ENCODE assay signal across 8 cellular contexts in the genomic region with DNA sequence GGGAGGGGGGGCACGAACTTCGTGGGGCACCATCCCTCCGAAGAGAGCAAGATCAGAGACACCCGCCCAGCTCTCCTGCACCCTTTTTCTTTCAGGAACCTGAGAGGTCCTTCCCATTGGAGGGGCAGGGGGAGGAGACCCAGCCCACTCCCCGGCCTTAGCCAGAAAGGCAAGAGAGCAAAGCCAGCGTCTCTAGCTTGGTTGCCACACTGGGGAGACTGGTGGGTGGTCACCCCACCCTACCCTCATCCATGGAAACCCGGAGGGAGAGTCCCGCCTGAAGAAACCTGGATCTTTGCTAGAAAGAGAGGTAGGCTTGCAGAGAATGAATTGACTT. TPM values are rescaled to one million over a fixed set of nuclear protein-coding genes. Genes with fewer than 3 reads are reported as not detected.
A peak's percentile ranks its signal among the peaks of the same experiment; 100 is the strongest.
DNase-seq lines count a peak whose midpoint lies in the region; ATAC-seq and TF ChIP-seq lines count a peak whose summit lies in the region.

No MANE protein-coding gene starts in this region.

- WGBS in thyroid gland, 2 donors = 0% methylated on average over 8 of the region's 8 CpGs

- no peaks in the 10 kb centered on the region for H3K27me3 ChIP-seq in thyroid gland

- TF ChIP-seq CTCF in astrocyte of the cerebellum (IDR thresholded peaks at IDR 0.05; ENCODE audit: low read depth, low read length, missing control alignments) (no peak), thyroid gland (IDR thresholded peaks at IDR 0.05) (no peak)

- in situ Hi-C loops in astrocyte of the cerebellum (cut with HindIII; ENCODE audit: low sequenced_read_pairs) = no loop called here

- peak overlapping the region; percentile 68 for H3K4me3 ChIP-seq in astrocyte of the cerebellum (ENCODE audit: low read depth, low read length)
- peak overlapping the region; percentile 32 to 65 (median 54) for H3K4me3 ChIP-seq in thyroid gland (replicated peaks in 1 of 3)

- peak overlapping the region; percentile 64 to 87 (median 82) for H3K27ac ChIP-seq in thyroid gland

- H3K4me1 ChIP-seq in thyroid gland = peaks cover 30 to 39% of the 10 kb centered on the region in 2 donors

- H3K9me3 ChIP-seq in thyroid gland = no peaks in the 10 kb centered on the region

- TF ChIP-seq POLR2A in thyroid gland (IDR thresholded peaks at IDR 0.05) = no peak

- H3K36me3 ChIP-seq in thyroid gland = no peaks in the 10 kb centered on the region

- ATAC-seq in Right ventricle myocardium inferior = peak; percentile 16
- peak; percentile 50 for ATAC-seq in left lobe of liver
- ATAC-seq in HG02610 (IDR thresholded peaks at IDR 0.05; ENCODE audit: unreplicated experiment) = no peak

- DNase-seq in Right ventricle myocardium inferior (ENCODE audit: missing footprints) (peak; percentile 69), cardiac septum (ENCODE audit: low spot score) (no peak), astrocyte of the cerebellum (ENCODE audit: low read depth) (no peak), left lobe of liver (ENCODE audit: low spot score) (no peak), thyroid gland (no peak), ecto neural progenitor cell (ENCODE audit: low spot score) (no peak), NCI-H1694 (lab: John Stamatoyannopoulos, UW) (no peak)

- intact Hi-C loops in Right ventricle myocardium inferior (cut with DNase I) = loop anchor here (10.0 kb wide), 2 partner anchors 168 to 352 kb away; partner anchors contain the start of genes ZBED6 and ZC3H11A
- intact Hi-C loops in cardiac septum (cut with DNase I) = loop anchor here (1.0 to 5.0 kb wide), 4 partner anchors 46 to 170 kb away; partner anchors contain the start of genes ZBED6 and ZC3H11A
- intact Hi-C loops in thyroid gland (cut with DNase I) = loop anchor here (5.0 to 10.0 kb wide), 2 partner anchors 65 to 122 kb away; no protein-coding TSS in a partner anchor

RNA-seq across cellular contexts. Expression of gene ATP2B4, which starts 0.2 kb away (rescaled TPM):
- 87.1 TPM for total RNA-seq in Right ventricle myocardium inferior
- 227 TPM for total RNA-seq in cardiac septum
- total RNA-seq in left lobe of liver = 9.9 TPM
- total RNA-seq in thyroid gland = 10 to 100 TPM; 41.3 to 46.1 (median 42.7) TPM
